1 cellular context compared by ENCODE assay signal in genomic region chr11:117908959-117909610, GRCh38.
A peak's percentile ranks its signal among the peaks of the same experiment; 100 is the strongest.
TF ChIP-seq lines count a peak whose summit lies in the region.

No MANE protein-coding gene starts in this region.

TF ChIP-seq in K562, 482 proteins besides CTCF, POLR2A, EP300 and RAD21 (continued from another document):
- TF ChIP-seq E2F1 (CRISPR knock-in tag; IDR thresholded peaks at IDR 0.05): no peak
- TF ChIP-seq PURB (CRISPR knock-in tag; IDR thresholded peaks at IDR 0.05; ENCODE audit: low read depth): no peak
- TF ChIP-seq ZNF232 (CRISPR knock-in tag; IDR thresholded peaks at IDR 0.05): no peak
- no peak for TF ChIP-seq RBM14 (IDR thresholded peaks at IDR 0.05; ENCODE audit: borderline replicate concordance, insufficient read depth, low read depth, low read length)
- no peak for TF ChIP-seq RBM34 (IDR thresholded peaks at IDR 0.05; ENCODE audit: borderline replicate concordance, insufficient read depth, low read length)
- no peak for TF ChIP-seq ZBTB26 (CRISPR knock-in tag; IDR thresholded peaks at IDR 0.05)
- no peak for TF ChIP-seq XRCC3 (IDR thresholded peaks at IDR 0.05)
- TF ChIP-seq ZBTB34 (CRISPR knock-in tag; IDR thresholded peaks at IDR 0.05): no peak
- TF ChIP-seq CTCFL (IDR thresholded peaks at IDR 0.05; ENCODE audit: borderline replicate concordance, insufficient read depth, low read depth, low read length, poor library complexity, severe bottlenecking): no peak
- TF ChIP-seq ZNF780A (CRISPR knock-in tag; IDR thresholded peaks at IDR 0.05): no peak
- no peak for TF ChIP-seq HNRNPK (IDR thresholded peaks at IDR 0.05; ENCODE audit: low read depth, low read length, poor library complexity, severe bottlenecking)
- no peak for TF ChIP-seq HNRNPLL (IDR thresholded peaks at IDR 0.05; ENCODE audit: low read depth, low read length, poor library complexity, severe bottlenecking)
- TF ChIP-seq MECOM (CRISPR knock-in tag; IDR thresholded peaks at IDR 0.05): 0 out of 2 replicates have a peak, but pooled peaks have one; percentile 20
- TF ChIP-seq MIER1 (IDR thresholded peaks at IDR 0.05; ENCODE audit: low read depth): no peak
- no peak for TF ChIP-seq STAT6 (CRISPR knock-in tag; IDR thresholded peaks at IDR 0.05)
- TF ChIP-seq ZNF24 (IDR thresholded peaks at IDR 0.05): no peak
- no peak for TF ChIP-seq GTF3C2 (IDR thresholded peaks at IDR 0.05; ENCODE audit: borderline replicate concordance, extremely low read depth, insufficient read length)
- TF ChIP-seq, protein P1, sequence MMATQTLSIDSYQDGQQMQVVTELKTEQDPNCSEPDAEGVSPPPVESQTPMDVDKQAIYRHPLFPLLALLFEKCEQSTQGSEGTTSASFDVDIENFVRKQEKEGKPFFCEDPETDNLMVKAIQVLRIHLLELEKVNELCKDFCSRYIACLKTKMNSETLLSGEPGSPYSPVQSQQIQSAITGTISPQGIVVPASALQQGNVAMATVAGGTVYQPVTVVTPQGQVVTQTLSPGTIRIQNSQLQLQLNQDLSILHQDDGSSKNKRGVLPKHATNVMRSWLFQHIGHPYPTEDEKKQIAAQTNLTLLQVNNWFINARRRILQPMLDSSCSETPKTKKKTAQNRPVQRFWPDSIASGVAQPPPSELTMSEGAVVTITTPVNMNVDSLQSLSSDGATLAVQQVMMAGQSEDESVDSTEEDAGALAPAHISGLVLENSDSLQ (IDR thresholded peaks at IDR 0.05): peak; percentile 29; the same call in 1 of the 2 replicates
- TF ChIP-seq ARID3B (CRISPR knock-in tag; IDR thresholded peaks at IDR 0.05; ENCODE audit: borderline replicate concordance): no peak
- no peak for TF ChIP-seq SETDB1 (IDR thresholded peaks at IDR 0.05; ENCODE audit: low read length)
- no peak for TF ChIP-seq U2AF2 (optimal IDR thresholded peaks at IDR 0.05; ENCODE audit: low read depth, low read length)
- TF ChIP-seq, protein P2, sequence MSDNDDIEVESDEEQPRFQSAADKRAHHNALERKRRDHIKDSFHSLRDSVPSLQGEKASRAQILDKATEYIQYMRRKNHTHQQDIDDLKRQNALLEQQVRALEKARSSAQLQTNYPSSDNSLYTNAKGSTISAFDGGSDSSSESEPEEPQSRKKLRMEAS (CRISPR knock-in tag; IDR thresholded peaks at IDR 0.05): no peak
- no peak for TF ChIP-seq CCAR2 (IDR thresholded peaks at IDR 0.05; ENCODE audit: low read depth, low read length)
- TF ChIP-seq, protein P3, sequence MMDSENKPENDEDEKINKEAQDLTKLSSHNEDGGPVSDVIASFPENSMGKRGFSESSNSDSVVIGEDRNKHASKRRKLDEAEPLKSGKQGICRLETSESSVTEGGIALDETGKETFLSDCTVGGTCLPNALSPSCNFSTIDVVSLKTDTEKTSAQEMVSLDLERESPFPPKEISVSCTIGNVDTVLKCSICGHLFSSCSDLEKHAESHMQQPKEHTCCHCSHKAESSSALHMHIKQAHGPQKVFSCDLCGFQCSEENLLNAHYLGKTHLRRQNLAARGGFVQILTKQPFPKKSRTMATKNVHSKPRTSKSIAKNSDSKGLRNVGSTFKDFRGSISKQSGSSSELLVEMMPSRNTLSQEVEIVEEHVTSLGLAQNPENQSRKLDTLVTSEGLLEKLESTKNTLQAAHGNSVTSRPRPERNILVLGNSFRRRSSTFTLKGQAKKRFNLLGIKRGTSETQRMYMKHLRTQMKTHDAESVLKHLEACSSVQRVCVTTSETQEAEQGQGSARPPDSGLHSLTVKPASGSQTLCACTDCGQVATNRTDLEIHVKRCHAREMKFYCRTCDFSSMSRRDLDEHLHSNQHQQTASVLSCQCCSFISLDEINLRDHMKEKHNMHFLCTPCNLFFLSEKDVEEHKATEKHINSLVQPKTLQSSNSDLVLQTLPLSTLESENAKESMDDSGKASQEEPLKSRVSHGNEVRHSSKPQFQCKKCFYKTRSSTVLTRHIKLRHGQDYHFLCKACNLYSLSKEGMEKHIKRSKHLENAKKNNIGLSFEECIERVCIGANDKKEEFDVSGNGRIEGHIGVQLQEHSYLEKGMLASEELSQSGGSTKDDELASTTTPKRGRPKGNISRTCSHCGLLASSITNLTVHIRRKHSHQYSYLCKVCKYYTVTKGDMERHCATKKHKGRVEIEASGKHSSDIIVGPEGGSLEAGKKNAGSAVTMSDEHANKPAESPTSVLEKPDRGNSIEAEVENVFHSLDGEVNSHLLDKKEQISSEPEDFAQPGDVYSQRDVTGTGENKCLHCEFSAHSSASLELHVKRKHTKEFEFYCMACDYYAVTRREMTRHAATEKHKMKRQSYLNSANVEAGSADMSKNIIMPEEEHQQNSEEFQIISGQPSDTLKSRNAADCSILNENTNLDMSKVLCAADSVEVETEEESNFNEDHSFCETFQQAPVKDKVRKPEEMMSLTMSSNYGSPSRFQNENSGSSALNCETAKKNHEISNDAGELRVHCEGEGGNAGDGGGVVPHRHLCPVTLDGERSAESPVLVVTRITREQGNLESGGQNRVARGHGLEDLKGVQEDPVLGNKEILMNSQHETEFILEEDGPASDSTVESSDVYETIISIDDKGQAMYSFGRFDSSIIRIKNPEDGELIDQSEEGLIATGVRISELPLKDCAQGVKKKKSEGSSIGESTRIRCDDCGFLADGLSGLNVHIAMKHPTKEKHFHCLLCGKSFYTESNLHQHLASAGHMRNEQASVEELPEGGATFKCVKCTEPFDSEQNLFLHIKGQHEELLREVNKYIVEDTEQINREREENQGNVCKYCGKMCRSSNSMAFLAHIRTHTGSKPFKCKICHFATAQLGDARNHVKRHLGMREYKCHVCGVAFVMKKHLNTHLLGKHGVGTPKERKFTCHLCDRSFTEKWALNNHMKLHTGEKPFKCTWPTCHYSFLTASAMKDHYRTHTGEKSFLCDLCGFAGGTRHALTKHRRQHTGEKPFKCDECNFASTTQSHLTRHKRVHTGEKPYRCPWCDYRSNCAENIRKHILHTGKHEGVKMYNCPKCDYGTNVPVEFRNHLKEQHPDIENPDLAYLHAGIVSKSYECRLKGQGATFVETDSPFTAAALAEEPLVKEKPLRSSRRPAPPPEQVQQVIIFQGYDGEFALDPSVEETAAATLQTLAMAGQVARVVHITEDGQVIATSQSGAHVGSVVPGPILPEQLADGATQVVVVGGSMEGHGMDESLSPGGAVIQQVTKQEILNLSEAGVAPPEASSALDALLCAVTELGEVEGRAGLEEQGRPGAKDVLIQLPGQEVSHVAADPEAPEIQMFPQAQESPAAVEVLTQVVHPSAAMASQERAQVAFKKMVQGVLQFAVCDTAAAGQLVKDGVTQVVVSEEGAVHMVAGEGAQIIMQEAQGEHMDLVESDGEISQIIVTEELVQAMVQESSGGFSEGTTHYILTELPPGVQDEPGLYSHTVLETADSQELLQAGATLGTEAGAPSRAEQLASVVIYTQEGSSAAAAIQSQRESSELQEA (IDR thresholded peaks at IDR 0.05; ENCODE audit: low read depth): no peak
- no peak for TF ChIP-seq ZNF699 (CRISPR knock-in tag; IDR thresholded peaks at IDR 0.05; ENCODE audit: insufficient replicate concordance)
- TF ChIP-seq ZC3H4 (CRISPR knock-in tag; IDR thresholded peaks at IDR 0.05; ENCODE audit: borderline replicate concordance): no peak
- TF ChIP-seq GATAD2A (IDR thresholded peaks at IDR 0.05): no peak
